Comparison of ENCODE assay signal across 30 cellular contexts in the genomic region with DNA sequence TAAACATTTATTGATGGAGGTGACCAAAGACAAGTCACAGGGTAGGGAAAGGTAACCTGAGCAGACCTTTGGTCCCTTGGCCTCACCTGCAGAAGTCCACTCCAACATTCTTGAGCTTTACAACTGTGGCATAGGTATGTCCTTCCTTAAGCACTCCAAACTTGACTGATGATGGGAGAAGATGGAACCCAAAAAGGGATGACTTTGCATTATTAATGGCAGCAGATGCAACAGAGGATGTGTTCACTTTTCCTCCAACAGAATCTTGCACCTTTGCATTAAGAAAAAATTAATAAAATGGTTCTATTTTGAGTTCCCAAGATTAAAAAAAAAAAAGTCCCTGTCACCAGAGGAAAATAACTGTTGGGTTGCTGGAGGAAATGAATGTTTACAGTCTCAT.
"Had no signal": no experiment of that assay in that cellular context is flagged by ENCODE, and none has a peak within 500 bp of the region (broad histone marks: within the 10 kb centered on the region; RNA-seq: fewer than 3 reads in every experiment).

No MANE protein-coding gene starts in this region.

- H3K27ac ChIP-seq: neural progenitor cell, ovary, parathyroid adenoma, psoas muscle, skin epidermis, spleen, stomach, thoracic aorta, thyroid gland, tibial nerve, upper lobe of left lung, vagina had no signal

- DNase-seq: natural killer cell; occipital lobe; ovary; posterior cingulate gyrus; psoas muscle; right cardiac atrium; spleen; stimulated activated CD4-positive, alpha-beta T cell treated with anti-CD3 and anti-CD28 coated beads, Interleukin-12 subunit alpha, Interleukin-12 subunit beta, amount 100 ng/mL, for 4 hours; stimulated activated CD4-positive, alpha-beta T cell treated with anti-CD3 and anti-CD28 coated beads, Interleukin-1b, Interleukin-23, amount 100 ng/mL, for 48 hours; stimulated activated CD4-positive, alpha-beta T cell treated with anti-CD3 and anti-CD28 coated beads, Interleukin-4, amount 100 ng/mL, for 1 hour; stimulated activated CD4-positive, alpha-beta T cell treated with anti-CD3 and anti-CD28 coated beads, Interleukin-4, amount 100 ng/mL, for 4 hours; stimulated activated CD8-positive, alpha-beta memory T cell treated with anti-CD3 and anti-CD28 coated beads, Interleukin-4, amount 100 ng/mL, for 48 hours; stimulated activated naive CD4-positive, alpha-beta T cell treated with Interleukin-2 at 50 U/mL for 16 hours; stomach; thyroid gland; trophoblast cell; upper lobe of left lung had no signal

- H3K36me3 ChIP-seq: neural progenitor cell, ovary, spleen, stomach, thoracic aorta, thyroid gland, tibial nerve, upper lobe of left lung, vagina had no signal

- H3K4me3 Mint-ChIP-seq: natural killer cell; nephron; neural progenitor cell; stimulated activated memory B cell treated with anti-CD40 and anti-IgM and Interleukin-4, amounts not matched to agents 10 μg/mL and 1 μg/mL and 100 μg/mL, for 72 hours; stimulated activated naive CD8-positive, alpha-beta T cell treated with anti-CD3 and anti-CD28 coated beads, Interleukin-15, Interleukin-2, amounts not matched to agents 100 ng/mL and 50 ng/mL, for 24 hours had no signal

- H3K4me2 ChIP-seq: neural progenitor cell, smooth muscle cell had no signal

- H3K36me3 Mint-ChIP-seq: natural killer cell; neural progenitor cell; stimulated activated memory B cell treated with anti-CD40 and anti-IgM and Interleukin-4, amounts not matched to agents 10 μg/mL and 1 μg/mL and 100 μg/mL, for 72 hours had no signal

- H3K4me3 ChIP-seq: neural progenitor cell, ovary, psoas muscle, skin epidermis, smooth muscle cell, spleen, stomach, thoracic aorta, thyroid gland, tibial nerve, upper lobe of left lung, vagina had no signal

- H3K79me2 ChIP-seq: parathyroid adenoma had no signal

- H2AFZ ChIP-seq: neural progenitor cell, parathyroid adenoma had no signal

- ATAC-seq: natural killer cell; psoas muscle; right cardiac atrium; sciatic nerve; stimulated activated memory B cell treated with anti-CD40 and anti-IgM and Interleukin-4, amounts not matched to agents 10 μg/mL and 1 μg/mL and 100 μg/mL, for 72 hours had no signal

- H3K9ac ChIP-seq: neural progenitor cell, parathyroid adenoma had no signal

- H3K4me1 ChIP-seq: spleen, upper lobe of left lung, vagina had no signal

- H3K27me3 Mint-ChIP-seq: progenitor cell of endocrine pancreas; stimulated activated memory B cell treated with anti-CD40 and anti-IgM and Interleukin-4, amounts not matched to agents 10 μg/mL and 1 μg/mL and 100 μg/mL, for 72 hours had no signal

- H3K27ac Mint-ChIP-seq: natural killer cell; nephron; neural progenitor cell; progenitor cell of endocrine pancreas; stimulated activated memory B cell treated with anti-CD40 and anti-IgM and Interleukin-4, amounts not matched to agents 10 μg/mL and 1 μg/mL and 100 μg/mL, for 72 hours; stimulated activated naive CD8-positive, alpha-beta T cell treated with anti-CD3 and anti-CD28 coated beads, Interleukin-15, Interleukin-2, amounts not matched to agents 100 ng/mL and 50 ng/mL, for 24 hours had no signal

- H3K27me3 ChIP-seq: neural progenitor cell, ovary, stomach, thyroid gland, tibial nerve, upper lobe of left lung, vagina had no signal

- FAIRE-seq: urothelium cell line had no signal

- H3K9me3 ChIP-seq: ovary, psoas muscle, spleen, stomach, thoracic aorta, thyroid gland, tibial nerve, upper lobe of left lung, vagina had no signal

- H3K4me1 Mint-ChIP-seq: natural killer cell had no signal

- H3K9me3 Mint-ChIP-seq: natural killer cell; nephron; neural progenitor cell; stimulated activated memory B cell treated with anti-CD40 and anti-IgM and Interleukin-4, amounts not matched to agents 10 μg/mL and 1 μg/mL and 100 μg/mL, for 72 hours; stimulated activated naive CD8-positive, alpha-beta T cell treated with anti-CD3 and anti-CD28 coated beads, Interleukin-15, Interleukin-2, amounts not matched to agents 100 ng/mL and 50 ng/mL, for 24 hours had no signal
